Comparison of ENCODE assay signal across 1 cellular context in the genomic region with DNA sequence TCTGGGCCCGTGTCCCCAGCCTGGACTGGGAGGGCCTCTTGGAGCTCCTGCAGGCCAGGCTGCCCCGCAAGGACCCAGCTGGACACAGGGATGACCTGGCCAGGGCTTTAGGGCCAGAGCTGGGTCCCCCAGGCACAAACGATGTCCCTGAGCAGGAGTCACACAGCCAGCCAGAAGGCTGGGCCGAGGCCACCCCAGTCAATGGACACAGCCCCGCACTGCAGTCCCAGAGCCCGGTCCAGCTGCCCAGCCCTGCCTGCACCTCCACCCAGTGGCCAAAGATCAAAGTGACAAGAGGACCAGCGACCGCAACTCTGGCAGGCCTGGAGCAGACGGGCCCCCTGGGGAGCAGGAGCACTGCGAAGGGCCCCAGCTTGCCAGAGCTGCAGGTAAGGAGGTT.
TF ChIP-seq lines count a peak whose summit lies in the region.

No MANE protein-coding gene starts in this region.

TF ChIP-seq in HepG2, 621 proteins besides CTCF, POLR2A, EP300 and RAD21 (continued from another document):
- TF ChIP-seq ZBTB40 (IDR thresholded peaks at IDR 0.05) (no peak), ZBTB40 (CRISPR knock-in tag; IDR thresholded peaks at IDR 0.05) (no peak), SIX4 (CRISPR knock-in tag; IDR thresholded peaks at IDR 0.05) (0 out of 2 replicates have a peak, but pooled peaks have one; percentile 19), ZNF772 (CRISPR knock-in tag; IDR thresholded peaks at IDR 0.05) (peak; percentile 48; the same call in 1 of the 2 replicates), MIXL1 (CRISPR knock-in tag; IDR thresholded peaks at IDR 0.05) (0 out of 2 replicates have a peak, but pooled peaks have one; percentile 37), ZNF546 (CRISPR knock-in tag; conservative IDR thresholded peaks at IDR 0.05) (peak; percentile 70; the same call in 1 of the 2 replicates), HNF4A (CRISPR knock-in tag; IDR thresholded peaks at IDR 0.05) (peak; percentile 57), ZNF768 (CRISPR knock-in tag; IDR thresholded peaks at IDR 0.05) (peak; percentile 82; the same call in 1 of the 2 replicates), KLF16 (CRISPR knock-in tag; IDR thresholded peaks at IDR 0.05) (0 out of 4 replicates have a peak, but pooled peaks of 1 of the 2 experiments have one; percentile 24), KDM2A (CRISPR knock-in tag; IDR thresholded peaks at IDR 0.05; ENCODE audit: borderline replicate concordance, low read depth) (peak; percentile 80), ZKSCAN8 (CRISPR knock-in tag; IDR thresholded peaks at IDR 0.05; ENCODE audit: borderline replicate concordance) (no peak), ZFP1 (CRISPR knock-in tag; IDR thresholded peaks at IDR 0.05) (0 out of 2 replicates have a peak, but pooled peaks have one; percentile 55), TP53 (CRISPR knock-in tag; conservative IDR thresholded peaks at IDR 0.05) (0 out of 2 replicates have a peak, but pooled peaks have one; percentile 45), NR2F1 (CRISPR knock-in tag; IDR thresholded peaks at IDR 0.05) (no peak)
- TF ChIP-seq, protein P1, sequence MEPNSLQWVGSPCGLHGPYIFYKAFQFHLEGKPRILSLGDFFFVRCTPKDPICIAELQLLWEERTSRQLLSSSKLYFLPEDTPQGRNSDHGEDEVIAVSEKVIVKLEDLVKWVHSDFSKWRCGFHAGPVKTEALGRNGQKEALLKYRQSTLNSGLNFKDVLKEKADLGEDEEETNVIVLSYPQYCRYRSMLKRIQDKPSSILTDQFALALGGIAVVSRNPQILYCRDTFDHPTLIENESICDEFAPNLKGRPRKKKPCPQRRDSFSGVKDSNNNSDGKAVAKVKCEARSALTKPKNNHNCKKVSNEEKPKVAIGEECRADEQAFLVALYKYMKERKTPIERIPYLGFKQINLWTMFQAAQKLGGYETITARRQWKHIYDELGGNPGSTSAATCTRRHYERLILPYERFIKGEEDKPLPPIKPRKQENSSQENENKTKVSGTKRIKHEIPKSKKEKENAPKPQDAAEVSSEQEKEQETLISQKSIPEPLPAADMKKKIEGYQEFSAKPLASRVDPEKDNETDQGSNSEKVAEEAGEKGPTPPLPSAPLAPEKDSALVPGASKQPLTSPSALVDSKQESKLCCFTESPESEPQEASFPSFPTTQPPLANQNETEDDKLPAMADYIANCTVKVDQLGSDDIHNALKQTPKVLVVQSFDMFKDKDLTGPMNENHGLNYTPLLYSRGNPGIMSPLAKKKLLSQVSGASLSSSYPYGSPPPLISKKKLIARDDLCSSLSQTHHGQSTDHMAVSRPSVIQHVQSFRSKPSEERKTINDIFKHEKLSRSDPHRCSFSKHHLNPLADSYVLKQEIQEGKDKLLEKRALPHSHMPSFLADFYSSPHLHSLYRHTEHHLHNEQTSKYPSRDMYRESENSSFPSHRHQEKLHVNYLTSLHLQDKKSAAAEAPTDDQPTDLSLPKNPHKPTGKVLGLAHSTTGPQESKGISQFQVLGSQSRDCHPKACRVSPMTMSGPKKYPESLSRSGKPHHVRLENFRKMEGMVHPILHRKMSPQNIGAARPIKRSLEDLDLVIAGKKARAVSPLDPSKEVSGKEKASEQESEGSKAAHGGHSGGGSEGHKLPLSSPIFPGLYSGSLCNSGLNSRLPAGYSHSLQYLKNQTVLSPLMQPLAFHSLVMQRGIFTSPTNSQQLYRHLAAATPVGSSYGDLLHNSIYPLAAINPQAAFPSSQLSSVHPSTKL (CRISPR knock-in tag; IDR thresholded peaks at IDR 0.05) = 0 out of 2 replicates have a peak, but pooled peaks have one; percentile 22
- TF ChIP-seq, protein P2, sequence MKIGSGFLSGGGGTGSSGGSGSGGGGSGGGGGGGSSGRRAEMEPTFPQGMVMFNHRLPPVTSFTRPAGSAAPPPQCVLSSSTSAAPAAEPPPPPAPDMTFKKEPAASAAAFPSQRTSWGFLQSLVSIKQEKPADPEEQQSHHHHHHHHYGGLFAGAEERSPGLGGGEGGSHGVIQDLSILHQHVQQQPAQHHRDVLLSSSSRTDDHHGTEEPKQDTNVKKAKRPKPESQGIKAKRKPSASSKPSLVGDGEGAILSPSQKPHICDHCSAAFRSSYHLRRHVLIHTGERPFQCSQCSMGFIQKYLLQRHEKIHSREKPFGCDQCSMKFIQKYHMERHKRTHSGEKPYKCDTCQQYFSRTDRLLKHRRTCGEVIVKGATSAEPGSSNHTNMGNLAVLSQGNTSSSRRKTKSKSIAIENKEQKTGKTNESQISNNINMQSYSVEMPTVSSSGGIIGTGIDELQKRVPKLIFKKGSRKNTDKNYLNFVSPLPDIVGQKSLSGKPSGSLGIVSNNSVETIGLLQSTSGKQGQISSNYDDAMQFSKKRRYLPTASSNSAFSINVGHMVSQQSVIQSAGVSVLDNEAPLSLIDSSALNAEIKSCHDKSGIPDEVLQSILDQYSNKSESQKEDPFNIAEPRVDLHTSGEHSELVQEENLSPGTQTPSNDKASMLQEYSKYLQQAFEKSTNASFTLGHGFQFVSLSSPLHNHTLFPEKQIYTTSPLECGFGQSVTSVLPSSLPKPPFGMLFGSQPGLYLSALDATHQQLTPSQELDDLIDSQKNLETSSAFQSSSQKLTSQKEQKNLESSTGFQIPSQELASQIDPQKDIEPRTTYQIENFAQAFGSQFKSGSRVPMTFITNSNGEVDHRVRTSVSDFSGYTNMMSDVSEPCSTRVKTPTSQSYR (CRISPR knock-in tag; IDR thresholded peaks at IDR 0.05; ENCODE audit: borderline replicate concordance) = 0 out of 2 replicates have a peak, but pooled peaks have one; percentile 21
